ENCODE assay signal across 8 cellular contexts in genomic region chr1:174965006-174965971, GRCh38. TPM values are rescaled to one million over a fixed set of nuclear protein-coding genes. Genes with fewer than 3 reads are reported as not detected.
A peak's percentile ranks its signal among the peaks of the same experiment; 100 is the strongest.
DNase-seq lines count a peak whose midpoint lies in the region; ATAC-seq and TF ChIP-seq lines count a peak whose summit lies in the region.

No MANE protein-coding gene starts in this region.

- peaks cover 50% of the 10 kb centered on the region for H3K4me1 ChIP-seq in hepatocyte (ENCODE audit: insufficient read depth)

- H3K4me1 Mint-ChIP-seq in activated naive CD4-positive, alpha-beta T cell treated with anti-CD3 and anti-CD28 coated beads for 36 hours (ENCODE audit: low read depth), result peaks cover 59% of the 10 kb centered on the region
- H3K4me1 Mint-ChIP-seq in stimulated activated naive CD8-positive, alpha-beta T cell treated with anti-CD3 and anti-CD28 coated beads, Interleukin-15, amount 100 ng/mL, for 72 hours, result peaks cover 66% of the 10 kb centered on the region

- H2AFZ ChIP-seq in hepatocyte, result no peak overlapping the region

- no peak for ATAC-seq in stimulated activated naive CD8-positive, alpha-beta T cell treated with anti-CD3 and anti-CD28 coated beads, Interleukin-15, amount 100 ng/mL, for 72 hours
- no peak for ATAC-seq in GM21528 (IDR thresholded peaks at IDR 0.05; ENCODE audit: low FRiP score, unreplicated experiment)

- H3K36me3 ChIP-seq in hepatocyte (replicated peaks; ENCODE audit: insufficient read depth, low read depth), result no peaks in the 10 kb centered on the region

- intact Hi-C loops in activated naive CD4-positive, alpha-beta T cell treated with anti-CD3 and anti-CD28 coated beads for 36 hours (cut with micrococcal nuclease), result no loop called here

- no peak overlapping the region for H3K4me3 ChIP-seq in hepatocyte

- DNase-seq in NCI-H2171 treated with DMSO at 0.1 percent for 48 hours (lab: John Stamatoyannopoulos, UW), result peak; percentile 29
- DNase-seq in NCI-H2171 (lab: John Stamatoyannopoulos, UW), result no peak
- peak; percentile 17 for DNase-seq in activated naive CD4-positive, alpha-beta T cell treated with anti-CD3 and anti-CD28 coated beads for 36 hours
- peak; percentile 19 for DNase-seq in hepatocyte (ENCODE audit: low spot score)
- peak in 1 of 2 donors; percentile 3 for DNase-seq in stimulated activated naive CD8-positive, alpha-beta T cell treated with anti-CD3 and anti-CD28 coated beads, Interleukin-15, amount 100 ng/mL, for 72 hours
- DNase-seq in NCI-H187 (lab: John Stamatoyannopoulos, UW), result no peak
- DNase-seq in NCI-H1105 (lab: John Stamatoyannopoulos, UW), result no peak

- H3K9me3 ChIP-seq in hepatocyte (ENCODE audit: low read depth), result no peaks in the 10 kb centered on the region

- no peaks in the 10 kb centered on the region for H4K20me1 ChIP-seq in hepatocyte (ENCODE audit: insufficient read depth, poor library complexity, severe bottlenecking)

- peak overlapping the region; percentile 49 for H3K4me2 ChIP-seq in hepatocyte

- H3K36me3 Mint-ChIP-seq in activated naive CD4-positive, alpha-beta T cell treated with anti-CD3 and anti-CD28 coated beads for 36 hours (ENCODE audit: low read depth), result no peaks in the 10 kb centered on the region

- no peaks in the 10 kb centered on the region for H3K27me3 Mint-ChIP-seq in activated naive CD4-positive, alpha-beta T cell treated with anti-CD3 and anti-CD28 coated beads for 36 hours (ENCODE audit: low read depth)
- H3K27me3 Mint-ChIP-seq in stimulated activated naive CD8-positive, alpha-beta T cell treated with anti-CD3 and anti-CD28 coated beads, Interleukin-15, amount 100 ng/mL, for 72 hours, result no peaks in the 10 kb centered on the region

- peak overlapping the region; percentile 38 for H3K4me3 Mint-ChIP-seq in activated naive CD4-positive, alpha-beta T cell treated with anti-CD3 and anti-CD28 coated beads for 36 hours
- H3K4me3 Mint-ChIP-seq in stimulated activated naive CD8-positive, alpha-beta T cell treated with anti-CD3 and anti-CD28 coated beads, Interleukin-15, amount 100 ng/mL, for 72 hours, result peak overlapping the region; percentile 76 to 88

- H3K9me2 ChIP-seq in hepatocyte (replicated peaks; ENCODE audit: insufficient read depth), result no peaks in the 10 kb centered on the region

- CTCF ChIA-PET in activated naive CD4-positive, alpha-beta T cell treated with anti-CD3 and anti-CD28 coated beads for 36 hours (lab: Charles Lee), result interaction anchor here (0.8 to 3.0 kb wide), 3 partner anchors 17 to 52 kb away, joined by 3 to 15 read pairs (median 4); no protein-coding TSS in a partner anchor

- H3K27me3 ChIP-seq in hepatocyte, result no peaks in the 10 kb centered on the region

- no peak for TF ChIP-seq CTCF in hepatocyte (IDR thresholded peaks at IDR 0.05; ENCODE audit: poor library complexity)

- peak overlapping the region; percentile 50 for H3K27ac ChIP-seq in hepatocyte

- H3K79me2 ChIP-seq in hepatocyte, result no peaks in the 10 kb centered on the region

- H3K27ac Mint-ChIP-seq in activated naive CD4-positive, alpha-beta T cell treated with anti-CD3 and anti-CD28 coated beads for 36 hours, result peak overlapping the region; percentile 88
- peak overlapping the region; percentile 84 for H3K27ac Mint-ChIP-seq in stimulated activated naive CD8-positive, alpha-beta T cell treated with anti-CD3 and anti-CD28 coated beads, Interleukin-15, amount 100 ng/mL, for 72 hours

- 52% methylated on average over 4 of the region's 4 CpGs for WGBS in hepatocyte (ENCODE audit: low lambda C conversion rate, missing lambda C conversion rate)

- H3K9me3 Mint-ChIP-seq in activated naive CD4-positive, alpha-beta T cell treated with anti-CD3 and anti-CD28 coated beads for 36 hours, result no peaks in the 10 kb centered on the region
- H3K9me3 Mint-ChIP-seq in stimulated activated naive CD8-positive, alpha-beta T cell treated with anti-CD3 and anti-CD28 coated beads, Interleukin-15, amount 100 ng/mL, for 72 hours, result no peaks in the 10 kb centered on the region

RNA-seq across cellular contexts. Expression of gene CACYBP, which starts 34.5 kb away (rescaled TPM):
- total RNA-seq in activated naive CD4-positive, alpha-beta T cell treated with anti-CD3 and anti-CD28 coated beads for 36 hours, result 100 to 1,000 TPM; 322 to 354 TPM
- 81.7 and 100 TPM in 2 replicates for total RNA-seq in hepatocyte
- 79.6 and 100.0 TPM in 2 replicates for polyA plus RNA-seq in hepatocyte

RNA-seq across cellular contexts. Expression of gene MRPS14, which starts 57.9 kb away (rescaled TPM):
- 10 to 100 TPM; 48.8 to 51.2 TPM for total RNA-seq in activated naive CD4-positive, alpha-beta T cell treated with anti-CD3 and anti-CD28 coated beads for 36 hours
- 26.5 and 31.6 TPM in 2 replicates for total RNA-seq in hepatocyte
- polyA plus RNA-seq in hepatocyte, result 60.1 and 65.8 TPM in 2 replicates

Comparison
In these comparisons a context has a peak if more than half of its experiments do, and no peak if none do; other contexts are left out.
1. DNase-seq: peak in NCI-H2171 treated with DMSO at 0.1 percent for 48 hours (single experiment), activated naive CD4-positive, alpha-beta T cell treated with anti-CD3 and anti-CD28 coated beads for 36 hours (single experiment) and hepatocyte (single experiment); none in NCI-H2171 (single experiment), NCI-H187 (0 of 2) and NCI-H1105 (single experiment).